In genomic region chr3:72890166-72890925, GRCh38 we compare ENCODE assay signal across 14 cellular contexts. TPM values are rescaled to one million over a fixed set of nuclear protein-coding genes. Genes with fewer than 3 reads are reported as not detected.
DNase-seq lines count a peak whose midpoint lies in the region; ATAC-seq and TF ChIP-seq lines count a peak whose summit lies in the region.
"Had no signal": no experiment of that assay in that cellular context is flagged by ENCODE, and none has a peak within 500 bp of the region (broad histone marks: within the 10 kb centered on the region; RNA-seq: fewer than 3 reads in every experiment).

No MANE protein-coding gene starts in this region.

- H3K27me3 ChIP-seq in Loucy (ENCODE audit: insufficient read depth, low read length, poor library complexity, severe bottlenecking) (no peaks in the 10 kb centered on the region), breast epithelium (no peaks in the 10 kb centered on the region), thoracic aorta (replicated peaks; ENCODE audit: insufficient read depth) (no peaks in the 10 kb centered on the region)
- H3K27me3 ChIP-seq: pancreas, testis had no signal

- no peak for TF ChIP-seq POLR2A in breast epithelium (IDR thresholded peaks at IDR 0.05)

- no peaks in the 10 kb centered on the region for H3K9me3 ChIP-seq in Loucy (ENCODE audit: insufficient read depth, low read depth, low read length)
- H3K9me3 ChIP-seq in breast epithelium, result no peaks in the 10 kb centered on the region
- no peaks in the 10 kb centered on the region for H3K9me3 ChIP-seq in thoracic aorta
- H3K9me3 ChIP-seq: pancreas, testis had no signal

- DNase-seq in breast epithelium (ENCODE audit: low spot score in 2 of 2) (no peak), medulla oblongata (ENCODE audit: extremely low spot score) (peak; percentile 22), thoracic aorta (ENCODE audit: low spot score) (no peak)
- DNase-seq in central memory CD4-positive, alpha-beta T cell, result no peak
- DNase-seq: activated naive CD8-positive, alpha-beta T cell treated with anti-CD3 and anti-CD28 coated beads for 36 hours; DMS53; immature natural killer cell had no signal

- intact Hi-C loops in breast epithelium (cut with DNase I; ENCODE audit: low total_unique reads), result no loop called here

- H3K27ac ChIP-seq in breast epithelium (peak overlapping the region; percentile 81), thoracic aorta (peak overlapping the region; percentile 74 to 78)

- H3K36me3 ChIP-seq in Loucy (ENCODE audit: insufficient read depth, low read length), result no peaks in the 10 kb centered on the region
- no peaks in the 10 kb centered on the region for H3K36me3 ChIP-seq in breast epithelium
- H3K36me3 ChIP-seq in thoracic aorta, result no peaks in the 10 kb centered on the region
- H3K36me3 ChIP-seq: pancreas had no signal

- 0 out of 2 replicates have a peak, but pooled peaks cover 4% of the 10 kb centered on the region for H3F3A ChIP-seq in Loucy (ENCODE audit: low read depth)

- ATAC-seq in thoracic aorta (ENCODE audit: insufficient number of reproducible peaks, low FRiP score, low read depth) (no peak), GM19452 (IDR thresholded peaks at IDR 0.05; ENCODE audit: unreplicated experiment) (no peak), GM18520 (IDR thresholded peaks at IDR 0.05; ENCODE audit: unreplicated experiment) (no peak)

- H3K4me1 ChIP-seq in Loucy (ENCODE audit: insufficient read depth, low read length, poor library complexity, severe bottlenecking) (peaks cover 57% of the 10 kb centered on the region), breast epithelium (peaks cover 11 to 13% of the 10 kb centered on the region in 2 donors), thoracic aorta (ENCODE audit: control insufficient read depth in 1 of 2, low read depth in 2 of 2) (peaks cover 12 to 44% of the 10 kb centered on the region in 2 donors)

- H2AFZ ChIP-seq in Loucy (ENCODE audit: low read length), result peak overlapping the region; percentile 39; the same call in 1 of the 2 replicates

- peak overlapping the region; percentile 80 for H3K4me2 ChIP-seq in Loucy (ENCODE audit: low read depth, low read length, poor library complexity, severe bottlenecking)

- H3K9ac ChIP-seq in Loucy (ENCODE audit: low read depth, low read length, poor library complexity, severe bottlenecking), result no peak overlapping the region

- H3K79me2 ChIP-seq in Loucy (ENCODE audit: insufficient read depth, low read length), result no peaks in the 10 kb centered on the region

- no peaks in the 10 kb centered on the region for H3K9me2 ChIP-seq in Loucy (replicated peaks; ENCODE audit: low read depth, low read length)

- H3K4me3 ChIP-seq in Loucy (ENCODE audit: low read length, poor library complexity, severe bottlenecking) (peak overlapping the region; percentile 15), breast epithelium (peak overlapping the region in 2 of 3 donors; percentile 23 to 62), thoracic aorta (peak overlapping the region; percentile 74)
- H3K4me3 ChIP-seq: pancreas, testis had no signal

- no peak for TF ChIP-seq CTCF in Loucy (conservative IDR thresholded peaks at IDR 0.05; ENCODE audit: low read length)
- TF ChIP-seq CTCF in breast epithelium (IDR thresholded peaks at IDR 0.05), result no peak
- no peak for TF ChIP-seq CTCF in thoracic aorta (IDR thresholded peaks at IDR 0.05)

- H4K20me1 ChIP-seq in Loucy (ENCODE audit: insufficient read depth, low read length, poor library complexity, severe bottlenecking), result no peaks in the 10 kb centered on the region

RNA-seq across cellular contexts. Expression of gene GXYLT2, which starts 2.5 kb away (rescaled TPM):
- total RNA-seq in breast epithelium (10 to 100 TPM in 1 of 3 donors, 1 to 10 TPM in 2; 5.6 to 15.4 (median 7.4) TPM), thoracic aorta (10 to 100 TPM; 32.4 to 35.1 TPM)
- total RNA-seq: activated CD8-positive, alpha-beta memory T cell treated with anti-CD3 and anti-CD28 coated beads for 36 hours; T-helper 2 cell treated with Interferon-gamma antibody and Interleukin-4, amounts not matched to agents 100 ng/mL and 5 ng/mL, for 36 hours had no signal

RNA-seq across cellular contexts. Expression of gene SHQ1, which starts 42.1 kb away (rescaled TPM):
- total RNA-seq in breast epithelium, result 10 to 100 TPM in 2 of 3 donors, 1 to 10 TPM in 1; 9.6 to 19.3 (median 17.4) TPM
- 10 to 100 TPM in 1 of 2 donors, 1 to 10 TPM in 1; 4.5 to 12.3 TPM for total RNA-seq in thoracic aorta

Comparison
In these comparisons a context has a peak if more than half of its experiments do, and no peak if none do; other contexts are left out.
1. H3K4me3 ChIP-seq: peak in every context shown above with its lines; median percentile 74 in thoracic aorta; 42 in breast epithelium; 15 in Loucy.